Comparison of ENCODE assay signal across 8 cellular contexts in the genomic region with DNA sequence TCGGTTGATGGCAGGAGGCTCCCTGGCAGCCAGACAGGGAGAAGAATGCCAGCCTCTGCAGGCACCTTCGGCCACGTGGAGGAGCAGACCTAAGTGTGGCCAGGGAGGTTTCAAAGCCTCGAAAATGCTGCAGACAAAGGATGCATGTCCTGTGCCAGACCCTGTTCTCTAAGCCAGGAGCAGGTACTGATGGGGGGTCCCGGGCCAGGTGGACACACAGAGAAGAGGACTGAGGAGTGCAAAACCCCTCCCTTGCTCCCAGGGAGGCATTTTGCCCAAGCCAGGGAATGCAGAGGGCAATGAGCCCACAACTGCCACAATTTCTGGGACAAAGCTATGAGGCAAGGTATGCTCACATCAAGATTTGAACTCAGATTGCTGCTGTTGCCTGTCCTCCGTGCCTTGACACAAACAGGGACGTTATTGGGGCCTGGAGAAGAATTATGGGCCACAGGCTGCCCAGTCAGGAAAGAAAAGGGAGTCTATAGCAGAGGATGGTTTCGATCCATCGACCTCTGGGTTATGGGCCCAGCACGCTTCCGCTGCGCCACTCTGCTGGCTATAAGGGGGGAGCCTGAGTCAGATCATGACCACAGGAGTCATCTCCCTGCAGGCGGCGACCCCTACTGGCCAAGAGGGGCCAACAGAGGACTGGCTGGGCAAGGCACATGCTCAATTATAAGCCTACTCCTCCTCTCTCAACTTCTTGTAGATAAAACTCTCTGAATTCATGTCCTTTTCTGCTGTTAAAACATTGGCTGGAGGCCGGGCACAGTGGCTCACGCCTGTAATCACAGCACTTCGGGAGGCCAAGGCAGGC. TPM values are rescaled to one million over a fixed set of nuclear protein-coding genes. Genes with fewer than 3 reads are reported as not detected.
DNase-seq lines count a peak whose midpoint lies in the region; ATAC-seq and TF ChIP-seq lines count a peak whose summit lies in the region.

No MANE protein-coding gene starts in this region.

- peak; percentile 44 for ATAC-seq in GM21825 (IDR thresholded peaks at IDR 0.05; ENCODE audit: unreplicated experiment)

- DNase-seq in DMS114 treated with DMSO at 0.1 percent for 48 hours (lab: John Stamatoyannopoulos, UW; ENCODE audit: unreplicated experiment) (peak; percentile 87), SIG-M5 (lab: John Stamatoyannopoulos, UW) (peak; percentile 85), foreskin fibroblast (peak; percentile 95 to 97), neural progenitor cell (ENCODE audit: low spot score) (peak; percentile 88)
- DNase-seq in activated effector memory CD4-positive, alpha-beta T cell treated with anti-CD3 and anti-CD28 coated beads, Interleukin-2, amount 50 U/mL, for 16 hours: peak; percentile 95

- H2AFZ ChIP-seq in Loucy (ENCODE audit: low read length) (no peak overlapping the region), neural progenitor cell (replicated peaks) (peak overlapping the region; percentile 51)

- H4K20me1 ChIP-seq in Loucy (ENCODE audit: insufficient read depth, low read length, poor library complexity, severe bottlenecking) (no peaks in the 10 kb centered on the region), neural progenitor cell (ENCODE audit: low read depth) (no peaks in the 10 kb centered on the region)

- H3K4me1 ChIP-seq in Loucy (ENCODE audit: insufficient read depth, low read length, poor library complexity, severe bottlenecking): peaks cover 28% of the 10 kb centered on the region
- H3K4me1 ChIP-seq in neural progenitor cell: no peaks in the 10 kb centered on the region
- H3K4me1 ChIP-seq in stomach smooth muscle (ENCODE audit: control insufficient read depth, insufficient read depth, low read length): peaks cover 35% of the 10 kb centered on the region

- H3K9me3 Mint-ChIP-seq in neural progenitor cell: peaks cover 6% of the 10 kb centered on the region

- H3K9me2 ChIP-seq in Loucy (replicated peaks; ENCODE audit: low read depth, low read length): no peaks in the 10 kb centered on the region

- no peak overlapping the region for H3K27ac ChIP-seq in neural progenitor cell
- peak overlapping the region; percentile 18 for H3K27ac ChIP-seq in stomach smooth muscle (ENCODE audit: low read length)

- peak overlapping the region; percentile 50 for H3K4me3 ChIP-seq in Loucy (ENCODE audit: low read length, poor library complexity, severe bottlenecking)
- H3K4me3 ChIP-seq in foreskin fibroblast (ENCODE audit: low read depth in 1 of 2, low read length in 2 of 2): no peak overlapping the region
- H3K4me3 ChIP-seq in neural progenitor cell: peak overlapping the region; percentile 44
- peak overlapping the region in 1 of 2 donors; percentile 15 for H3K4me3 ChIP-seq in stomach smooth muscle (ENCODE audit: low read length in 2 of 2)

- H3K27me3 ChIP-seq in Loucy (ENCODE audit: insufficient read depth, low read length, poor library complexity, severe bottlenecking): no peaks in the 10 kb centered on the region
- H3K27me3 ChIP-seq in neural progenitor cell: peaks cover 36% of the 10 kb centered on the region
- no peaks in the 10 kb centered on the region for H3K27me3 ChIP-seq in stomach smooth muscle (ENCODE audit: control insufficient read depth in 1 of 2, insufficient read depth in 2 of 2, low read length in 2 of 2)

- H3K27ac Mint-ChIP-seq in neural progenitor cell: peak overlapping the region; percentile 94

- H3K9ac ChIP-seq in Loucy (ENCODE audit: low read depth, low read length, poor library complexity, severe bottlenecking) (peak overlapping the region; percentile 59), neural progenitor cell (no peak overlapping the region), stomach smooth muscle (ENCODE audit: low read length in 2 of 2) (peak overlapping the region; percentile 1 to 13)

- peak overlapping the region; percentile 85 for H3K4me3 Mint-ChIP-seq in neural progenitor cell

- H3K9me3 ChIP-seq in Loucy (ENCODE audit: insufficient read depth, low read depth, low read length) (no peaks in the 10 kb centered on the region), neural progenitor cell (ENCODE audit: low read depth) (no peaks in the 10 kb centered on the region), stomach smooth muscle (ENCODE audit: control insufficient read depth in 2 of 2, low read length in 2 of 2) (no peaks in the 10 kb centered on the region)

- H3K27me3 Mint-ChIP-seq in neural progenitor cell (ENCODE audit: insufficient read depth, low read depth): peaks cover 25% of the 10 kb centered on the region

- no peaks in the 10 kb centered on the region; the same call in 1 of the 2 replicates for H3K36me3 ChIP-seq in Loucy (ENCODE audit: insufficient read depth, low read length)
- H3K36me3 ChIP-seq in neural progenitor cell: no peaks in the 10 kb centered on the region
- no peaks in the 10 kb centered on the region for H3K36me3 ChIP-seq in stomach smooth muscle (ENCODE audit: control insufficient read depth in 2 of 2, insufficient read depth in 2 of 2, low read length in 2 of 2)

- peaks cover 1% of the 10 kb centered on the region for H3K36me3 Mint-ChIP-seq in neural progenitor cell

- peaks cover 19% of the 10 kb centered on the region for H3K4me1 Mint-ChIP-seq in neural progenitor cell

- no peaks in the 10 kb centered on the region for H3K79me2 ChIP-seq in Loucy (ENCODE audit: insufficient read depth, low read length)
- no peaks in the 10 kb centered on the region for H3K79me2 ChIP-seq in neural progenitor cell (ENCODE audit: low read depth)

- H3F3A ChIP-seq in Loucy (ENCODE audit: low read depth) (no peaks in the 10 kb centered on the region), neural progenitor cell (ENCODE audit: low read depth) (peaks cover 39% of the 10 kb centered on the region)

- H3K4me2 ChIP-seq in Loucy (ENCODE audit: low read depth, low read length, poor library complexity, severe bottlenecking) (peak overlapping the region; percentile 61), neural progenitor cell (peak overlapping the region; percentile 62)

- TF ChIP-seq CTCF in Loucy (conservative IDR thresholded peaks at IDR 0.05; ENCODE audit: low read length): peak; percentile 91
- TF ChIP-seq CTCF in foreskin fibroblast (IDR thresholded peaks at IDR 0.05; ENCODE audit: low read depth, low read length): peak; percentile 85
- peak; percentile 98 for TF ChIP-seq CTCF in neural progenitor cell (IDR thresholded peaks at IDR 0.05)

RNA-seq across cellular contexts. Expression of gene FOXK2, which starts 25.1 kb away (rescaled TPM):
- total RNA-seq in neural progenitor cell (ENCODE audit: low replicate concordance): 28.1 and 45.9 TPM in 2 replicates

RNA-seq across cellular contexts. Expression of gene NARF, which starts 35.9 kb away (rescaled TPM):
- total RNA-seq in neural progenitor cell (ENCODE audit: low replicate concordance): 154 and 166 TPM in 2 replicates

RNA-seq across cellular contexts. Expression of gene CYBC1, which starts 43.9 kb away (rescaled TPM):
- 75.1 and 87.9 TPM in 2 replicates for total RNA-seq in neural progenitor cell (ENCODE audit: low replicate concordance)

Comparison
In these comparisons a context has a peak if more than half of its experiments do, and no peak if none do; other contexts are left out.
1. H3K4me3 ChIP-seq: peak in Loucy (single experiment) and neural progenitor cell (single experiment); none in foreskin fibroblast (0 of 2).
2. Peak in every context shown above with its lines, with median percentiles within 50 percentile points of each other: DNase-seq and CTCF ChIP-seq.